18 cellular contexts compared by ENCODE assay signal in genomic region chr7:52254396-52255025, GRCh38.
DNase-seq lines count a peak whose midpoint lies in the region; ATAC-seq, FAIRE-seq and TF ChIP-seq lines count a peak whose summit lies in the region.
"Had no signal": no experiment of that assay in that cellular context is flagged by ENCODE, and none has a peak within 500 bp of the region (broad histone marks: within the 10 kb centered on the region; RNA-seq: fewer than 3 reads in every experiment).

No MANE protein-coding gene starts in this region.

- H3K23ac ChIP-seq in mesendoderm (ENCODE audit: low read length) = no peak overlapping the region
- H3K23ac ChIP-seq in neuronal stem cell (ENCODE audit: low read depth, low read length, poor library complexity) = no peak overlapping the region

- no peaks in the 10 kb centered on the region for H3K27me3 Mint-ChIP-seq in activated CD8-positive, alpha-beta T cell treated with anti-CD3 and anti-CD28 coated beads for 36 hours
- H3K27me3 Mint-ChIP-seq in activated CD4-positive, alpha-beta memory T cell treated with anti-CD3 and anti-CD28 coated beads for 36 hours = no peaks in the 10 kb centered on the region
- H3K27me3 Mint-ChIP-seq: CD4-positive, alpha-beta memory T cell had no signal

- intact Hi-C loops in activated CD8-positive, alpha-beta T cell treated with anti-CD3 and anti-CD28 coated beads for 36 hours (cut with micrococcal nuclease) = no loop called here
- intact Hi-C loops in activated CD4-positive, alpha-beta memory T cell treated with anti-CD3 and anti-CD28 coated beads for 36 hours (cut with micrococcal nuclease) = no loop called here

- no peak overlapping the region for H2BK12ac ChIP-seq in neuronal stem cell (ENCODE audit: low read length)

- H2AK5ac ChIP-seq in mesendoderm (ENCODE audit: low read length) (no peak overlapping the region), neuronal stem cell (ENCODE audit: low read depth, low read length) (no peak overlapping the region)

- no peak for DNase-seq in D721Med (ENCODE audit: insufficient read length, low spot score)
- peak; percentile 2 for DNase-seq in mesendoderm
- no peak for DNase-seq in neuronal stem cell (ENCODE audit: low spot score)
- no peak for DNase-seq in NAMALWA (ENCODE audit: low spot score)
- no peak for DNase-seq in activated CD8-positive, alpha-beta T cell treated with anti-CD3 and anti-CD28 coated beads for 36 hours
- no peak for DNase-seq in activated CD4-positive, alpha-beta memory T cell treated with anti-CD3 and anti-CD28 coated beads for 36 hours
- DNase-seq: 8988T; CD4-positive, alpha-beta memory T cell; DMS79 treated with DMSO at 0.1 percent for 48 hours; GF-D8; GM23248; HCEC 1CT; IMR-90 had no signal

- peak overlapping the region; percentile 51 for H3K18ac ChIP-seq in mesendoderm (ENCODE audit: low read length)
- no peak overlapping the region for H3K18ac ChIP-seq in neuronal stem cell (ENCODE audit: low read length)

- H3K4ac ChIP-seq in mesendoderm (ENCODE audit: low read depth, low read length) (no peak overlapping the region), neuronal stem cell (ENCODE audit: low read length) (no peak overlapping the region)

- peaks cover 25% of the 10 kb centered on the region for H3K4me1 ChIP-seq in OCI-LY1 (ENCODE audit: insufficient read depth, low read length, severe bottlenecking)
- H3K4me1 ChIP-seq in mesendoderm (ENCODE audit: control insufficient read depth, low read depth, low read length) = no peaks in the 10 kb centered on the region
- peaks cover 0 to 8% of the 10 kb centered on the region in 2 donors for H3K4me1 ChIP-seq in neuronal stem cell (ENCODE audit: control insufficient read depth in 2 of 2, insufficient read depth in 1 of 2, low read depth in 1 of 2, low read length in 2 of 2)
- H3K4me1 ChIP-seq: BLaER1 had no signal

- H4K5ac ChIP-seq in mesendoderm (ENCODE audit: low read length) = no peak overlapping the region

- POLR2A ChIA-PET in activated CD8-positive, alpha-beta T cell treated with anti-CD3 and anti-CD28 coated beads for 36 hours (lab: Charles Lee) = no interaction called here
- POLR2A ChIA-PET in activated CD4-positive, alpha-beta memory T cell treated with anti-CD3 and anti-CD28 coated beads for 36 hours (lab: Charles Lee) = no interaction called here

- no peak for TF ChIP-seq CTCF in D721Med (IDR thresholded peaks at IDR 0.05; ENCODE audit: insufficient read depth, missing control alignments)
- TF ChIP-seq CTCF in OCI-LY1 (IDR thresholded peaks at IDR 0.05; ENCODE audit: low read length) = no peak
- TF ChIP-seq CTCF in activated CD8-positive, alpha-beta T cell treated with anti-CD3 and anti-CD28 coated beads for 36 hours (IDR thresholded peaks at IDR 0.05) = no peak

- no peak for ATAC-seq in activated CD8-positive, alpha-beta T cell treated with anti-CD3 and anti-CD28 coated beads for 36 hours

- no peak overlapping the region for H3K14ac ChIP-seq in neuronal stem cell (ENCODE audit: low read length)

- peaks cover 6% of the 10 kb centered on the region for H3K9me3 Mint-ChIP-seq in activated CD8-positive, alpha-beta T cell treated with anti-CD3 and anti-CD28 coated beads for 36 hours
- peaks cover 26% of the 10 kb centered on the region for H3K9me3 Mint-ChIP-seq in activated CD4-positive, alpha-beta memory T cell treated with anti-CD3 and anti-CD28 coated beads for 36 hours

- H3K9ac ChIP-seq in OCI-LY1 (ENCODE audit: low read length) (no peak overlapping the region; the same call in 1 of the 2 replicates), mesendoderm (ENCODE audit: low read length) (no peak overlapping the region), neuronal stem cell (ENCODE audit: low read depth, low read length, poor library complexity) (no peak overlapping the region)
- H3K9ac ChIP-seq: BLaER1, GM23248 had no signal

- no peak overlapping the region for H2BK120ac ChIP-seq in mesendoderm (ENCODE audit: low read depth, low read length)
- H2BK120ac ChIP-seq in neuronal stem cell (ENCODE audit: low read depth, low read length) = no peak overlapping the region

- H3F3A ChIP-seq in OCI-LY1 (ENCODE audit: insufficient read depth, low read length) = no peaks in the 10 kb centered on the region

- H3K4me3 ChIP-seq in OCI-LY1 (ENCODE audit: low read depth, low read length, poor library complexity, severe bottlenecking) = no peak overlapping the region
- no peak overlapping the region for H3K4me3 ChIP-seq in mesendoderm (ENCODE audit: low read length)
- no peak overlapping the region for H3K4me3 ChIP-seq in neuronal stem cell (ENCODE audit: low read length in 2 of 2)
- H3K4me3 ChIP-seq: BLaER1, GM23248 had no signal

- no peaks in the 10 kb centered on the region for H3K9me2 ChIP-seq in OCI-LY1 (ENCODE audit: low read depth, low read length)

- no CpG with 5 or more reads among the region's 4 CpGs for WGBS in mesendoderm (ENCODE audit: extremely low coverage, insufficient coverage, low lambda C conversion rate)
- WGBS in neuronal stem cell (ENCODE audit: extremely low coverage in 2 of 2, insufficient read length in 2 of 2, insufficient replicate concordance in 1 of 2), 2 donors = no CpG with 5 or more reads among the region's 4 CpGs

- H3K27ac ChIP-seq in OCI-LY1 (ENCODE audit: low read depth, low read length, poor library complexity, severe bottlenecking) (peak overlapping the region; percentile 6), mesendoderm (ENCODE audit: low read depth, low read length) (no peak overlapping the region), neuronal stem cell (replicated peaks; ENCODE audit: low read length) (no peak overlapping the region)
- H3K27ac ChIP-seq: BLaER1, GM23248 had no signal

- H3K4me2 ChIP-seq in OCI-LY1 (ENCODE audit: low read length) (no peak overlapping the region), mesendoderm (ENCODE audit: low read length) (no peak overlapping the region), neuronal stem cell (ENCODE audit: insufficient read depth, low read length, poor library complexity, severe bottlenecking) (no peak overlapping the region)
- H3K4me2 ChIP-seq: BLaER1 had no signal

- H3K36me3 ChIP-seq in OCI-LY1 (ENCODE audit: insufficient read depth, low read length) (no peaks in the 10 kb centered on the region), mesendoderm (ENCODE audit: control insufficient read depth, insufficient read depth, low read length) (no peaks in the 10 kb centered on the region), neuronal stem cell (replicated peaks in 1 of 2; ENCODE audit: control insufficient read depth in 2 of 2, insufficient read depth in 2 of 2, low read length in 2 of 2) (no peaks in the 10 kb centered on the region)
- H3K36me3 ChIP-seq: BLaER1 had no signal

- H2AFZ ChIP-seq in OCI-LY1 (ENCODE audit: low read length) (peak overlapping the region; percentile 90), neuronal stem cell (ENCODE audit: low read length) (peak overlapping the region; percentile 84)
- H2AFZ ChIP-seq: GM23248 had no signal

- CTCF ChIA-PET in activated CD8-positive, alpha-beta T cell treated with anti-CD3 and anti-CD28 coated beads for 36 hours (lab: Charles Lee) = no interaction called here
- CTCF ChIA-PET in activated CD4-positive, alpha-beta memory T cell treated with anti-CD3 and anti-CD28 coated beads for 36 hours (lab: Charles Lee) = no interaction called here

- H3K4me3 Mint-ChIP-seq in activated CD8-positive, alpha-beta T cell treated with anti-CD3 and anti-CD28 coated beads for 36 hours = no peak overlapping the region
- H3K4me3 Mint-ChIP-seq in activated CD4-positive, alpha-beta memory T cell treated with anti-CD3 and anti-CD28 coated beads for 36 hours = no peak overlapping the region
- H3K4me3 Mint-ChIP-seq: CD14-positive monocyte; CD4-positive, alpha-beta memory T cell had no signal

- no peaks in the 10 kb centered on the region for H3K4me1 Mint-ChIP-seq in activated CD8-positive, alpha-beta T cell treated with anti-CD3 and anti-CD28 coated beads for 36 hours (ENCODE audit: low read depth)
- H3K4me1 Mint-ChIP-seq in activated CD4-positive, alpha-beta memory T cell treated with anti-CD3 and anti-CD28 coated beads for 36 hours (ENCODE audit: low read depth) = no peaks in the 10 kb centered on the region
- H3K4me1 Mint-ChIP-seq: CD14-positive monocyte; CD4-positive, alpha-beta memory T cell had no signal

- no peak overlapping the region for H2BK5ac ChIP-seq in mesendoderm (ENCODE audit: low read length)
- no peak overlapping the region for H2BK5ac ChIP-seq in neuronal stem cell (ENCODE audit: low read length)

- H2BK15ac ChIP-seq in mesendoderm (replicated peaks; ENCODE audit: low read depth) = no peak overlapping the region
- H2BK15ac ChIP-seq in neuronal stem cell (ENCODE audit: low read length) = no peak overlapping the region

- H3K27ac Mint-ChIP-seq in activated CD8-positive, alpha-beta T cell treated with anti-CD3 and anti-CD28 coated beads for 36 hours = no peak overlapping the region
- no peak overlapping the region for H3K27ac Mint-ChIP-seq in activated CD4-positive, alpha-beta memory T cell treated with anti-CD3 and anti-CD28 coated beads for 36 hours
- H3K27ac Mint-ChIP-seq: CD14-positive monocyte; CD4-positive, alpha-beta memory T cell had no signal

- no peak overlapping the region for H4K91ac ChIP-seq in neuronal stem cell (ENCODE audit: low read depth, low read length, poor library complexity)

- 0 out of 2 replicates have a peak, but pooled peaks cover 2% of the 10 kb centered on the region for H3K9me3 ChIP-seq in OCI-LY1 (ENCODE audit: low read length)
- H3K9me3 ChIP-seq in neuronal stem cell (replicated peaks in 1 of 2; ENCODE audit: control insufficient read depth in 2 of 2, insufficient read depth in 1 of 2, low read depth in 1 of 2, low read length in 2 of 2) = peaks cover 0 to 2% of the 10 kb centered on the region in 2 donors
- H3K9me3 ChIP-seq: BLaER1 had no signal

- no peaks in the 10 kb centered on the region for H3K36me3 Mint-ChIP-seq in activated CD8-positive, alpha-beta T cell treated with anti-CD3 and anti-CD28 coated beads for 36 hours (ENCODE audit: low read depth)
- H3K36me3 Mint-ChIP-seq in activated CD4-positive, alpha-beta memory T cell treated with anti-CD3 and anti-CD28 coated beads for 36 hours = no peaks in the 10 kb centered on the region
- H3K36me3 Mint-ChIP-seq: CD14-positive monocyte; CD4-positive, alpha-beta memory T cell had no signal

- no peaks in the 10 kb centered on the region for H3K79me1 ChIP-seq in mesendoderm (ENCODE audit: low read length)
- no peaks in the 10 kb centered on the region for H3K79me1 ChIP-seq in neuronal stem cell (ENCODE audit: low read depth, low read length)

- no peak overlapping the region for H4K8ac ChIP-seq in mesendoderm (ENCODE audit: low read depth, low read length)
- no peak overlapping the region for H4K8ac ChIP-seq in neuronal stem cell (ENCODE audit: low read depth, low read length)

- H4K20me1 ChIP-seq in OCI-LY1 (ENCODE audit: insufficient read depth, low read length) = no peaks in the 10 kb centered on the region
- H4K20me1 ChIP-seq: BLaER1 had no signal

- H3K56ac ChIP-seq in mesendoderm (ENCODE audit: low read length) = no peak overlapping the region

- peak; percentile 89 for FAIRE-seq in D721Med (lab: Jason Lieb, UNC)
- FAIRE-seq: GM19239, HTR-8/SVneo had no signal

- H3K27me3 ChIP-seq in OCI-LY1 (ENCODE audit: insufficient read depth, low read length) = no peaks in the 10 kb centered on the region
- no peaks in the 10 kb centered on the region for H3K27me3 ChIP-seq in mesendoderm (ENCODE audit: insufficient read depth, low read length, poor library complexity)
- no peaks in the 10 kb centered on the region for H3K27me3 ChIP-seq in neuronal stem cell (ENCODE audit: control insufficient read depth in 3 of 3, insufficient read depth in 3 of 3, low read depth in 1 of 3, low read length in 3 of 3)
- H3K27me3 ChIP-seq: BLaER1 had no signal

- H3K79me2 ChIP-seq in OCI-LY1 (ENCODE audit: insufficient read depth, low read length) (no peaks in the 10 kb centered on the region), mesendoderm (ENCODE audit: control insufficient read depth, insufficient read depth, low read length) (no peaks in the 10 kb centered on the region)
